In genomic region chr15:60379466-60380274, GRCh38 we compare ENCODE assay signal across 12 cellular contexts. TPM values are rescaled to one million over a fixed set of nuclear protein-coding genes. Genes with fewer than 3 reads are reported as not detected.
A peak's percentile ranks its signal among the peaks of the same experiment; 100 is the strongest.
DNase-seq lines count a peak whose midpoint lies in the region; ATAC-seq and TF ChIP-seq lines count a peak whose summit lies in the region.
"Had no signal": no experiment of that assay in that cellular context is flagged by ENCODE, and none has a peak within 500 bp of the region (broad histone marks: within the 10 kb centered on the region; RNA-seq: fewer than 3 reads in every experiment).

No MANE protein-coding gene starts in this region.

- H4K20me1 ChIP-seq in PC-3 (ENCODE audit: low read length) (peaks cover 26% of the 10 kb centered on the region), neural progenitor cell (ENCODE audit: low read depth) (no peaks in the 10 kb centered on the region)

- no peaks in the 10 kb centered on the region for H3K9me3 Mint-ChIP-seq in neural progenitor cell
- H3K9me3 Mint-ChIP-seq in activated T-helper 17 cell treated with anti-CD3 and anti-CD28 coated beads, Interleukin-2, amount 50 U/mL, for 72 hours = no peaks in the 10 kb centered on the region
- H3K9me3 Mint-ChIP-seq in activated naive CD8-positive, alpha-beta T cell treated with anti-CD3 and anti-CD28 coated beads for 36 hours = no peaks in the 10 kb centered on the region
- H3K9me3 Mint-ChIP-seq in activated CD4-positive, alpha-beta memory T cell treated with anti-CD3 and anti-CD28 coated beads, Interleukin-2, amount 10 ng/mL, durations not matched to agents 7 days and 5 days = no peaks in the 10 kb centered on the region
- H3K9me3 Mint-ChIP-seq: natural killer cell treated with Interleukin-12 subunit alpha and Interleukin-12 subunit beta and Interleukin-15 and Interleukin-18, amount 100 ng/mL, for 72 hours had no signal

- H3K36me3 Mint-ChIP-seq in neural progenitor cell = peaks cover 23% of the 10 kb centered on the region
- peaks cover 87% of the 10 kb centered on the region for H3K36me3 Mint-ChIP-seq in activated T-helper 17 cell treated with anti-CD3 and anti-CD28 coated beads, Interleukin-2, amount 50 U/mL, for 72 hours (ENCODE audit: low read depth)
- no peaks in the 10 kb centered on the region for H3K36me3 Mint-ChIP-seq in activated naive CD8-positive, alpha-beta T cell treated with anti-CD3 and anti-CD28 coated beads for 36 hours
- H3K36me3 Mint-ChIP-seq in activated CD4-positive, alpha-beta memory T cell treated with anti-CD3 and anti-CD28 coated beads, Interleukin-2, amount 10 ng/mL, durations not matched to agents 7 days and 5 days (ENCODE audit: low read depth) = peaks cover 72% of the 10 kb centered on the region
- H3K36me3 Mint-ChIP-seq: natural killer cell treated with Interleukin-12 subunit alpha and Interleukin-12 subunit beta and Interleukin-15 and Interleukin-18, amount 100 ng/mL, for 72 hours had no signal

- H3K79me2 ChIP-seq in PC-3 (ENCODE audit: low read length) (peaks cover 76% of the 10 kb centered on the region), neural progenitor cell (ENCODE audit: low read depth) (no peaks in the 10 kb centered on the region)

- no peak overlapping the region for H2AFZ ChIP-seq in PC-3 (ENCODE audit: low read length)
- H2AFZ ChIP-seq in neural progenitor cell (replicated peaks) = no peak overlapping the region

- no peak overlapping the region for H3K4me3 ChIP-seq in PC-3 (ENCODE audit: low read length)
- no peak overlapping the region for H3K4me3 ChIP-seq in esophagus (ENCODE audit: low read depth in 1 of 2, low read length in 2 of 2)
- no peak overlapping the region for H3K4me3 ChIP-seq in neural progenitor cell

- peak; percentile 10; the same call in 1 of the 2 replicates for ATAC-seq in PC-3
- no peak for ATAC-seq in activated T-helper 17 cell treated with anti-CD3 and anti-CD28 coated beads, Interleukin-2, amount 50 U/mL, for 72 hours (replicated peaks)
- ATAC-seq: natural killer cell treated with Interleukin-12 subunit alpha and Interleukin-12 subunit beta and Interleukin-15 and Interleukin-18, amount 100 ng/mL, for 72 hours had no signal

- no peaks in the 10 kb centered on the region for H3K9me2 ChIP-seq in PC-3 (replicated peaks; ENCODE audit: low read length)

- POLR2A ChIA-PET in PC-3 (lab: Charles Lee; ENCODE audit: unreplicated experiment) = no interaction called here
- POLR2A ChIA-PET in activated CD4-positive, alpha-beta memory T cell treated with anti-CD3 and anti-CD28 coated beads, Interleukin-2, amount 10 ng/mL, durations not matched to agents 7 days and 5 days (lab: Charles Lee) = no interaction called here

- H3K27ac ChIP-seq in PC-3 (ENCODE audit: low read length) (peak overlapping the region; percentile 98), esophagus (ENCODE audit: low read depth in 2 of 2, low read length in 1 of 2) (peak overlapping the region; percentile 35 to 57), neural progenitor cell (no peak overlapping the region)

- H3K27me3 ChIP-seq in PC-3 (ENCODE audit: low read length) (no peaks in the 10 kb centered on the region), esophagus (ENCODE audit: control insufficient read depth in 1 of 2, insufficient read depth in 2 of 2, low read length in 2 of 2) (no peaks in the 10 kb centered on the region), neural progenitor cell (peaks cover 45% of the 10 kb centered on the region)

- H3K27ac Mint-ChIP-seq in neural progenitor cell = peak overlapping the region; percentile 60
- no peak overlapping the region for H3K27ac Mint-ChIP-seq in activated T-helper 17 cell treated with anti-CD3 and anti-CD28 coated beads, Interleukin-2, amount 50 U/mL, for 72 hours
- H3K27ac Mint-ChIP-seq in activated naive CD8-positive, alpha-beta T cell treated with anti-CD3 and anti-CD28 coated beads for 36 hours = no peak overlapping the region
- H3K27ac Mint-ChIP-seq in activated CD4-positive, alpha-beta memory T cell treated with anti-CD3 and anti-CD28 coated beads, Interleukin-2, amount 10 ng/mL, durations not matched to agents 7 days and 5 days = no peak overlapping the region
- H3K27ac Mint-ChIP-seq: natural killer cell treated with Interleukin-12 subunit alpha and Interleukin-12 subunit beta and Interleukin-15 and Interleukin-18, amount 100 ng/mL, for 72 hours had no signal

- no TSS peak for BruUV-seq in PC-3 (replicated peaks; lab: Mats Ljungman, UMichigan)

- peak overlapping the region; percentile 59 for H3K4me2 ChIP-seq in PC-3 (ENCODE audit: low read length)
- H3K4me2 ChIP-seq in neural progenitor cell = peak overlapping the region; percentile 33

- H3K27me3 Mint-ChIP-seq in neural progenitor cell (ENCODE audit: insufficient read depth, low read depth) = peaks cover 2% of the 10 kb centered on the region
- H3K27me3 Mint-ChIP-seq in activated T-helper 17 cell treated with anti-CD3 and anti-CD28 coated beads, Interleukin-2, amount 50 U/mL, for 72 hours = no peaks in the 10 kb centered on the region
- H3K27me3 Mint-ChIP-seq in activated naive CD8-positive, alpha-beta T cell treated with anti-CD3 and anti-CD28 coated beads for 36 hours = no peaks in the 10 kb centered on the region
- no peaks in the 10 kb centered on the region for H3K27me3 Mint-ChIP-seq in activated CD4-positive, alpha-beta memory T cell treated with anti-CD3 and anti-CD28 coated beads, Interleukin-2, amount 10 ng/mL, durations not matched to agents 7 days and 5 days
- H3K27me3 Mint-ChIP-seq: natural killer cell treated with Interleukin-12 subunit alpha and Interleukin-12 subunit beta and Interleukin-15 and Interleukin-18, amount 100 ng/mL, for 72 hours had no signal

- H3K9ac ChIP-seq in PC-3 (ENCODE audit: low read length) = peak overlapping the region; percentile 67
- no peak overlapping the region for H3K9ac ChIP-seq in neural progenitor cell

- TF ChIP-seq CTCF in PC-3 (conservative IDR thresholded peaks at IDR 0.05; ENCODE audit: low read depth, low read length) = no peak
- TF ChIP-seq CTCF in neural progenitor cell (IDR thresholded peaks at IDR 0.05) = no peak

- H3K9me3 ChIP-seq in PC-3 (ENCODE audit: low read length) (no peaks in the 10 kb centered on the region), esophagus (ENCODE audit: control insufficient read depth in 2 of 2, insufficient read depth in 1 of 2, low read depth in 1 of 2, low read length in 1 of 2) (no peaks in the 10 kb centered on the region), neural progenitor cell (ENCODE audit: low read depth) (no peaks in the 10 kb centered on the region)

- CTCF ChIA-PET in PC-3 (lab: Charles Lee) = no interaction called here
- CTCF ChIA-PET in activated CD4-positive, alpha-beta memory T cell treated with anti-CD3 and anti-CD28 coated beads, Interleukin-2, amount 10 ng/mL, durations not matched to agents 7 days and 5 days (lab: Charles Lee) = no interaction called here

- H3F3A ChIP-seq in PC-3 (ENCODE audit: low read length, unreplicated experiment) = peaks cover 25% of the 10 kb centered on the region
- H3F3A ChIP-seq in neural progenitor cell (ENCODE audit: low read depth) = no peaks in the 10 kb centered on the region

- no peak overlapping the region for H3K4me3 Mint-ChIP-seq in neural progenitor cell
- no peak overlapping the region for H3K4me3 Mint-ChIP-seq in activated T-helper 17 cell treated with anti-CD3 and anti-CD28 coated beads, Interleukin-2, amount 50 U/mL, for 72 hours
- no peak overlapping the region for H3K4me3 Mint-ChIP-seq in activated naive CD8-positive, alpha-beta T cell treated with anti-CD3 and anti-CD28 coated beads for 36 hours
- no peak overlapping the region for H3K4me3 Mint-ChIP-seq in activated CD4-positive, alpha-beta memory T cell treated with anti-CD3 and anti-CD28 coated beads, Interleukin-2, amount 10 ng/mL, durations not matched to agents 7 days and 5 days
- H3K4me3 Mint-ChIP-seq: natural killer cell treated with Interleukin-12 subunit alpha and Interleukin-12 subunit beta and Interleukin-15 and Interleukin-18, amount 100 ng/mL, for 72 hours had no signal

- WGBS in esophagus, 2 donors = 53 to 65% methylated on average over 8 of the region's 8 CpGs

- intact Hi-C loops in PC-3 (cut with micrococcal nuclease) = no loop called here

- H3K4me1 Mint-ChIP-seq in neural progenitor cell = peaks cover 40% of the 10 kb centered on the region
- H3K4me1 Mint-ChIP-seq in activated T-helper 17 cell treated with anti-CD3 and anti-CD28 coated beads, Interleukin-2, amount 50 U/mL, for 72 hours = no peaks in the 10 kb centered on the region
- H3K4me1 Mint-ChIP-seq in activated naive CD8-positive, alpha-beta T cell treated with anti-CD3 and anti-CD28 coated beads for 36 hours = no peaks in the 10 kb centered on the region
- peaks cover 16% of the 10 kb centered on the region for H3K4me1 Mint-ChIP-seq in activated CD4-positive, alpha-beta memory T cell treated with anti-CD3 and anti-CD28 coated beads, Interleukin-2, amount 10 ng/mL, durations not matched to agents 7 days and 5 days

- H3K4me1 ChIP-seq in PC-3 (ENCODE audit: insufficient read depth, low read length) = peaks cover 92% of the 10 kb centered on the region
- peaks cover 2 to 10% of the 10 kb centered on the region in 2 donors for H3K4me1 ChIP-seq in esophagus (ENCODE audit: control insufficient read depth in 2 of 2, insufficient read depth in 2 of 2, low read length in 1 of 2)
- peaks cover 24% of the 10 kb centered on the region for H3K4me1 ChIP-seq in neural progenitor cell

- H3K36me3 ChIP-seq in PC-3 (ENCODE audit: low read depth, low read length) (peaks cover 60% of the 10 kb centered on the region), esophagus (ENCODE audit: control insufficient read depth in 2 of 2, insufficient read depth in 2 of 2, low read length in 1 of 2) (peaks cover 22 to 29% of the 10 kb centered on the region in 2 donors), neural progenitor cell (no peaks in the 10 kb centered on the region)

- DNase-seq in AG20443 (ENCODE audit: low spot score) (peak; percentile 74), PC-3 (peak; percentile 86), neural progenitor cell (ENCODE audit: low spot score) (peak; percentile 74), NCI-H2029 (lab: John Stamatoyannopoulos, UW) (no peak)
- DNase-seq in activated naive CD8-positive, alpha-beta T cell treated with anti-CD3 and anti-CD28 coated beads for 36 hours = no peak
- DNase-seq in activated CD4-positive, alpha-beta memory T cell treated with anti-CD3 and anti-CD28 coated beads, Interleukin-2, amount 10 ng/mL, durations not matched to agents 7 days and 5 days = no peak
- DNase-seq: DMS153; Karpas-422; stimulated activated naive CD4-positive, alpha-beta T cell had no signal

RNA-seq across cellular contexts. Expression of gene ANXA2, which starts 18.1 kb away (rescaled TPM):
- total RNA-seq in PC-3 (2014; rRNA removed) = 2,114 and 2,202 TPM in 2 replicates
- polyA plus RNA-seq in esophagus = 1,000 to 10,000 TPM; 1,972 to 2,098 TPM
- total RNA-seq in neural progenitor cell (ENCODE audit: low replicate concordance) = 20.1 and 21.8 TPM in 2 replicates
- total RNA-seq in activated T-helper 17 cell treated with anti-CD3 and anti-CD28 coated beads, Interleukin-2, amount 50 U/mL, for 72 hours = 100 to 1,000 TPM; 120 to 420 TPM
- 10 to 100 TPM; 44.0 to 44.8 TPM for total RNA-seq in activated naive CD8-positive, alpha-beta T cell treated with anti-CD3 and anti-CD28 coated beads for 36 hours
- total RNA-seq in activated CD4-positive, alpha-beta memory T cell treated with anti-CD3 and anti-CD28 coated beads, Interleukin-2, amount 10 ng/mL, durations not matched to agents 7 days and 5 days = 100 to 1,000 TPM; 558 to 566 TPM

Comparison
In these comparisons a context has a peak if more than half of its experiments do, and no peak if none do; other contexts are left out.
1. DNase-seq: peak in AG20443 (single experiment), PC-3 (single experiment) and neural progenitor cell (single experiment); none in activated naive CD8-positive, alpha-beta T cell treated with anti-CD3 and anti-CD28 coated beads for 36 hours (single experiment), activated CD4-positive, alpha-beta memory T cell treated with anti-CD3 and anti-CD28 coated beads, Interleukin-2, amount 10 ng/mL, durations not matched to agents 7 days and 5 days (single experiment) and NCI-H2029 (single experiment).